Comparison of ENCODE assay signal across 26 cellular contexts in the genomic region with DNA sequence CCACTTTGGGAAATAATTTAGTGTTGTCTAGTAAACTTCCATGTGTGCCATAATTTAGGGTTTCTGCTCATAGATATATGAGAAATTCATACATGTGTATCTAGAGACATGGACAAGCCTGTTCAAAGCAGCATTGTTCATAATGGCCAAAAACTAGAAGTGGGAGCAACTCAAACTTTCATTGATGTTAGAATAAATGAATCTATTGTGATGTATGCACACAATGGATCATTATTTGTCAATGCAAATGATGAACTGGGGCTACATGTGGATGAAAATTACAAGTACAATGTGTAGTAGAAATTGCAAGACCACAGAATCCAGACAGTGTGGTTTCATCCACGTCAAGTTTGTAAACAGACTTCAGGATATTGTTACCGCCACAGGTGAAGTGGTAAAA.
"Had no signal": no experiment of that assay in that cellular context is flagged by ENCODE, and none has a peak within 500 bp of the region (broad histone marks: within the 10 kb centered on the region; RNA-seq: fewer than 3 reads in every experiment).

No MANE protein-coding gene starts in this region.

- H3K36me3 Mint-ChIP-seq: immature natural killer cell; mesothelial cell of epicardium; naive thymus-derived CD8-positive, alpha-beta T cell had no signal

- H3K4me3 Mint-ChIP-seq: dendritic cell treated with granulocyte-macrophage colony-stimulating factor and Interleukin-4, amounts not matched to agents 40 ng/mL and 50 ng/mL, for 4 days; endodermal cell; immature natural killer cell; mesothelial cell of epicardium; naive thymus-derived CD8-positive, alpha-beta T cell; nephron progenitor cell; stimulated activated naive CD8-positive, alpha-beta T cell treated with anti-CD3 and anti-CD28 coated beads, Interleukin-15, amount 100 ng/mL, for 72 hours had no signal

- H3K4me1 ChIP-seq: right atrium auricular region, thyroid gland, vagina had no signal

- H3K27me3 ChIP-seq: right atrium auricular region, thyroid gland, vagina had no signal

- H3K27me3 Mint-ChIP-seq: dendritic cell treated with granulocyte-macrophage colony-stimulating factor and Interleukin-4, amounts not matched to agents 40 ng/mL and 50 ng/mL, for 4 days; stimulated activated naive CD8-positive, alpha-beta T cell treated with anti-CD3 and anti-CD28 coated beads, Interleukin-15, amount 100 ng/mL, for 72 hours had no signal

- ATAC-seq: esophagus mucosa; left lobe of liver; naive thymus-derived CD8-positive, alpha-beta T cell; sciatic nerve; stimulated activated naive CD8-positive, alpha-beta T cell treated with anti-CD3 and anti-CD28 coated beads, Interleukin-15, amount 100 ng/mL, for 72 hours had no signal

- H3K4me3 ChIP-seq: lung, right atrium auricular region, smooth muscle cell, thyroid gland, vagina had no signal

- H3K4me1 Mint-ChIP-seq: endodermal cell; immature natural killer cell; mesothelial cell of epicardium; nephron progenitor cell; stimulated activated naive CD8-positive, alpha-beta T cell treated with anti-CD3 and anti-CD28 coated beads, Interleukin-15, amount 100 ng/mL, for 72 hours had no signal

- H3K27ac ChIP-seq: epithelial cell of prostate, right atrium auricular region, thyroid gland, vagina had no signal

- H3K9me3 ChIP-seq: right atrium auricular region, thyroid gland, vagina had no signal

- H3K27ac Mint-ChIP-seq: dendritic cell treated with granulocyte-macrophage colony-stimulating factor and Interleukin-4, amounts not matched to agents 40 ng/mL and 50 ng/mL, for 4 days; endodermal cell; immature natural killer cell; mesothelial cell of epicardium; naive thymus-derived CD8-positive, alpha-beta T cell; nephron progenitor cell; stimulated activated naive CD8-positive, alpha-beta T cell treated with anti-CD3 and anti-CD28 coated beads, Interleukin-15, amount 100 ng/mL, for 72 hours had no signal

- H3K36me3 ChIP-seq: right atrium auricular region, thyroid gland, vagina had no signal

- DNase-seq: effector CD8-positive, alpha-beta T cell; endodermal cell; foreskin fibroblast; immature natural killer cell; mesenchymal stem cell; naive thymus-derived CD8-positive, alpha-beta T cell; nephron progenitor cell; nucleus accumbens; stimulated activated CD4-positive, alpha-beta T cell treated with anti-CD3 and anti-CD28 coated beads, Interleukin-12 subunit alpha, Interleukin-12 subunit beta, amount 100 ng/mL, for 4 hours; stimulated activated CD4-positive, alpha-beta T cell treated with anti-CD3 and anti-CD28 coated beads, Interleukin-1b, Interleukin-23, amount 100 ng/mL, for 48 hours; stimulated activated CD4-positive, alpha-beta T cell treated with anti-CD3 and anti-CD28 coated beads, Interleukin-4, amount 100 ng/mL, for 1 hour; stimulated activated CD8-positive, alpha-beta memory T cell treated with anti-CD3 and anti-CD28 coated beads, Interleukin-4, amount 100 ng/mL, for 48 hours; stimulated activated naive CD4-positive, alpha-beta T cell; stimulated activated naive CD8-positive, alpha-beta T cell treated with anti-CD3 and anti-CD28 coated beads, Interleukin-15, amount 100 ng/mL, for 72 hours; thyroid gland; trophoblast cell had no signal
